In the genomic region with DNA sequence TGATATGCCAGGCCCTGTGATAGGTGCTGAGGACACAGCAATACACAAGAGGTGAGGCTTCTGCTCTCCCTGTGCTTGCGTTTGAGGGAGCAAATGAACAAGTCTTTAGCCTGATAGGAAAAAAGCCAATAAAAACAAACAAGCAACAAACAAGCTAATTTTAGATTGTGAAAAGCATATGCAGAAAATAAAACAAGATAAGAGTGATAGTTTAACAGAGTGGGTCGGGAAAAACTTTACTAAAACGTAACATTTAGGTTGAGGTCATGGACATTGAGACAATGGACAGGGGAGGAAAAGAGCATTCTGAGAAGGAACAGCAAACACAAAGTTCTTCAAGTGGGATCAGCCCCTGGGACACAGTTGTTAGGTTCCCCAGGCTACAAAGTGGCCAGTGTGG, we compare ENCODE assay signal across 10 cellular contexts. TPM values are rescaled to one million over a fixed set of nuclear protein-coding genes. Genes with fewer than 3 reads are reported as not detected.
DNase-seq lines count a peak whose midpoint lies in the region; ATAC-seq and TF ChIP-seq lines count a peak whose summit lies in the region.
"Had no signal": no experiment of that assay in that cellular context is flagged by ENCODE, and none has a peak within 500 bp of the region (broad histone marks: within the 10 kb centered on the region; RNA-seq: fewer than 3 reads in every experiment).

No MANE protein-coding gene starts in this region.

- H3K4me3 Mint-ChIP-seq in nephron progenitor cell = no peak overlapping the region
- H3K4me3 Mint-ChIP-seq: endodermal cell, naive B cell had no signal

- peaks cover 31% of the 10 kb centered on the region for H3K9me3 Mint-ChIP-seq in nephron progenitor cell

- H3K27me3 ChIP-seq in left ventricle myocardium inferior (ENCODE audit: low read depth) (no peaks in the 10 kb centered on the region), body of pancreas (no peaks in the 10 kb centered on the region), mucosa of rectum (ENCODE audit: control insufficient read depth in 2 of 2, insufficient read depth in 2 of 2, low read length in 2 of 2) (no peaks in the 10 kb centered on the region)

- H3K27ac ChIP-seq in left ventricle myocardium inferior (replicated peaks) (peak overlapping the region; percentile 96), body of pancreas (peak overlapping the region; percentile 59 to 89 (median 68)), mucosa of rectum (ENCODE audit: low read depth in 2 of 2, low read length in 2 of 2) (peak overlapping the region; percentile 84 to 86), urinary bladder (ENCODE audit: low read depth) (peak overlapping the region; percentile 80)

- no peak for TF ChIP-seq POLR2A in body of pancreas (IDR thresholded peaks at IDR 0.05)

- DNase-seq in left ventricle myocardium inferior (no peak), Right ventricle myocardium superior (no peak), body of pancreas (no peak), nephron progenitor cell (no peak)
- DNase-seq: naive B cell had no signal

- no peaks in the 10 kb centered on the region for H3K9me3 ChIP-seq in left ventricle myocardium inferior (replicated peaks)
- H3K9me3 ChIP-seq in body of pancreas = no peaks in the 10 kb centered on the region
- H3K9me3 ChIP-seq in mucosa of rectum (ENCODE audit: control insufficient read depth in 2 of 2, low read length in 2 of 2) = no peaks in the 10 kb centered on the region

- peaks cover 8% of the 10 kb centered on the region for H3K27me3 Mint-ChIP-seq in nephron progenitor cell (ENCODE audit: low read depth, poor library complexity)

- H3K27ac Mint-ChIP-seq in nephron progenitor cell = no peak overlapping the region
- H3K27ac Mint-ChIP-seq: endodermal cell had no signal

- peak overlapping the region; percentile 42 to 60 for H3K9ac ChIP-seq in mucosa of rectum (ENCODE audit: low read depth in 1 of 2, low read length in 2 of 2)

- H3K4me3 ChIP-seq in left ventricle myocardium inferior = peak overlapping the region; percentile 75
- H3K4me3 ChIP-seq in body of pancreas = no peak overlapping the region
- H3K4me3 ChIP-seq in mucosa of rectum (ENCODE audit: low read length in 2 of 2) = peak overlapping the region in 1 of 2 donors; percentile 33
- no peak overlapping the region for H3K4me3 ChIP-seq in urinary bladder (ENCODE audit: low read depth, low read length)

- H3K4me1 ChIP-seq in left ventricle myocardium inferior (peaks cover 84% of the 10 kb centered on the region), body of pancreas (peaks cover 63% of the 10 kb centered on the region), mucosa of rectum (ENCODE audit: control insufficient read depth in 2 of 2, insufficient read depth in 2 of 2, low read length in 2 of 2) (peaks cover 47 to 49% of the 10 kb centered on the region in 2 donors), urinary bladder (ENCODE audit: insufficient read depth) (no peaks in the 10 kb centered on the region)

- H3K36me3 ChIP-seq in left ventricle myocardium inferior (no peaks in the 10 kb centered on the region), body of pancreas (replicated peaks in 1 of 2; ENCODE audit: insufficient read depth in 1 of 2, low read depth in 2 of 2) (no peaks in the 10 kb centered on the region), mucosa of rectum (ENCODE audit: control insufficient read depth in 2 of 2, insufficient read depth in 2 of 2, low read length in 2 of 2) (no peaks in the 10 kb centered on the region), urinary bladder (ENCODE audit: insufficient read depth) (no peaks in the 10 kb centered on the region)

- ATAC-seq in Right ventricle myocardium superior (ENCODE audit: poor library complexity) = no peak
- ATAC-seq in body of pancreas = no peak
- no peak for ATAC-seq in HG02884 (IDR thresholded peaks at IDR 0.05; ENCODE audit: unreplicated experiment)
- no peak for ATAC-seq in HG03457 (IDR thresholded peaks at IDR 0.05; ENCODE audit: unreplicated experiment)

- intact Hi-C loops in left ventricle myocardium inferior (cut with micrococcal nuclease) = no loop called here
- intact Hi-C loops in Right ventricle myocardium superior (cut with DNase I) = no loop called here
- intact Hi-C loops in body of pancreas (cut with DNase I) = no loop called here

- H3K4me1 Mint-ChIP-seq in nephron progenitor cell = peaks cover 62% of the 10 kb centered on the region

- peaks cover 29% of the 10 kb centered on the region for H3K36me3 Mint-ChIP-seq in nephron progenitor cell (ENCODE audit: low read depth)

- 17 to 18% methylated on average over 3 of the region's 3 CpGs for WGBS in body of pancreas, 2 donors
- WGBS in urinary bladder = 46% methylated on average over 3 of the region's 3 CpGs

- TF ChIP-seq CTCF in left ventricle myocardium inferior (IDR thresholded peaks at IDR 0.05; ENCODE audit: borderline replicate concordance) (no peak), body of pancreas (IDR thresholded peaks at IDR 0.05) (no peak), nephron progenitor cell (IDR thresholded peaks at IDR 0.05) (no peak)

RNA-seq across cellular contexts. Expression of a gene that starts 4.3 kb away (rescaled TPM):
- total RNA-seq in left ventricle myocardium inferior = 15.7 TPM
- 15.6 TPM for total RNA-seq in Right ventricle myocardium superior
- total RNA-seq in body of pancreas = 10 to 100 TPM; 40.2 to 51.6 TPM
- total RNA-seq in urinary bladder = 10.2 TPM
- 37.1 TPM for polyA plus RNA-seq in urinary bladder

RNA-seq across cellular contexts. Expression of a gene that starts 24.0 kb away (rescaled TPM):
- total RNA-seq in left ventricle myocardium inferior = 43.1 TPM
- total RNA-seq in Right ventricle myocardium superior = 45.2 TPM
- total RNA-seq in body of pancreas = 10 to 100 TPM; 30.6 to 49.4 TPM
- 95.5 TPM for total RNA-seq in urinary bladder
- polyA plus RNA-seq in urinary bladder = 29.4 TPM
